Comparison of ENCODE assay signal across 8 cellular contexts in the genomic region with DNA sequence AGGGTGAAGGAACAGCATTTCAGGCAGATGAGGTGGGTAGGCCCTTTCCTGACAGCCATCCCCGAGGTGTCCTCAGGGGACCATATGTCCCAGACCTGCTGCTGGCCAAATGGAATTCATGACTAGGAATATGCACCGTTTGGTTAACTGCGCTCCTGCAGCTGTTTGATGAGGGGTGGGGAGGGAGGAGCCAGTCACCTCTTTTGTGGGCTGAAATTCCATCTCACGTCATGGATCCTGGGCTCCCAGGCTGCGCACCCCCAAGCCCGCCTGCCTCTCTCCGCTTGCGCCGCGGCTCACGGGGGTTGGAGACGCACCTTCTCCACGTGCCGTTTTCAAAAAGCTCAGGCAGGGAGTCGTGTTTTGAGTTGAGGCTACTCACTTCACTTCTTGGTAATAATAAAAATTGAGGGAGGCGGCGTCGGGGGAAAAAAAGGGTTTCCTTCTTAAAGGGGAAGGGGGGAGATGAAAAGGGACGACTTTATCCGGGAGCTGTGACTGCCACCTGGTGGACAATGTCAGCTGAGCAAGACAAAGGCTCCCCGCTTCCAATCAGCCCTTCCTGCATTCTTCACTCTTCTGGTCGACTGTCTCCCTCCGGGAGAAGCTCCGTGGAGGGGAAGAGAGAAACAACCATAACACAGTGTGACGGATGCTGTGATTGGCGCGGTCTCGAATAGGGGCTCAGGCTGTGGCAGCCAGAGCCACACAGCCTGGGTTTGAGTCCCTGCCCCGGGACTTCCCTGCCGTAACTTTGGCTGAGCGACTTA. TPM values are rescaled to one million over a fixed set of nuclear protein-coding genes. Genes with fewer than 3 reads are reported as not detected.
DNase-seq lines count a peak whose midpoint lies in the region; ATAC-seq and TF ChIP-seq lines count a peak whose summit lies in the region.

No MANE protein-coding gene starts in this region.

- TF ChIP-seq CTCF in WTC11 (IDR thresholded peaks at IDR 0.05) (peak; percentile 78), cardiac fibroblast (IDR thresholded peaks at IDR 0.05; ENCODE audit: low read depth, low read length) (peak; percentile 84), smooth muscle cell (IDR thresholded peaks at IDR 0.05; ENCODE audit: borderline replicate concordance, insufficient read depth, poor library complexity, severe bottlenecking) (peak; percentile 87)

- H3K9ac ChIP-seq in smooth muscle cell (ENCODE audit: low read depth): no peak overlapping the region

- POLR2A ChIA-PET in WTC11 (lab: Charles Lee): interaction anchor here (0.6 to 1.6 kb wide), 6 partner anchors 9 to 357 kb away, joined by 3 to 6 read pairs (median 4); no protein-coding TSS in a partner anchor

- H3K4me1 Mint-ChIP-seq in WTC11 (peaks cover 52% of the 10 kb centered on the region), immature natural killer cell (peaks cover 8 to 10% of the 10 kb centered on the region in 2 donors)

- H4K20me1 ChIP-seq in smooth muscle cell (ENCODE audit: low read depth): no peaks in the 10 kb centered on the region

- H3K4me3 Mint-ChIP-seq in WTC11 (peak overlapping the region; percentile 73), immature natural killer cell (peak overlapping the region; percentile 48 to 82 (median 60))

- peaks cover 20% of the 10 kb centered on the region for H3K9me3 Mint-ChIP-seq in WTC11
- no peaks in the 10 kb centered on the region for H3K9me3 Mint-ChIP-seq in immature natural killer cell

- peak; percentile 50 for DNase-seq in GM04504 (ENCODE audit: low read depth)
- DNase-seq in NCI-H2171 (lab: John Stamatoyannopoulos, UW): peak; percentile 17
- DNase-seq in WTC11 (ENCODE audit: low spot score): peak; percentile 89
- DNase-seq in cardiac fibroblast (ENCODE audit: low read depth in 2 of 2): peak; percentile 86 to 89
- peak; percentile 51 to 62 (median 56) for DNase-seq in immature natural killer cell
- peak; percentile 42 for DNase-seq in smooth muscle cell (lab: John Stamatoyannopoulos, UW; ENCODE audit: unreplicated experiment)

- H3K79me2 ChIP-seq in smooth muscle cell (ENCODE audit: low read depth): no peaks in the 10 kb centered on the region

- CTCF ChIA-PET in WTC11 (lab: Charles Lee): interaction anchor here (0.5 to 4.7 kb wide), 58 partner anchors 8 to 679 kb away, joined by 3 to 31 read pairs (median 4); partner anchors contain the start of genes BOD1, C5orf47 and CPEB4

- H3K27me3 Mint-ChIP-seq in WTC11 (ENCODE audit: low read depth) (peaks cover 7% of the 10 kb centered on the region; the same call in 1 of the 2 replicates), immature natural killer cell (ENCODE audit: low read depth in 3 of 3) (peaks cover 7 to 17% (median 10%) of the 10 kb centered on the region in 3 donors)

- H3K4me2 ChIP-seq in smooth muscle cell: peak overlapping the region; percentile 95

- WGBS in smooth muscle cell (ENCODE audit: low lambda C conversion rate): 14% methylated on average over 31 of the region's 31 CpGs

- H2AFZ ChIP-seq in smooth muscle cell (ENCODE audit: low read depth): peak overlapping the region; percentile 93

- H3K9me3 ChIP-seq in smooth muscle cell (replicated peaks; ENCODE audit: low read depth): no peaks in the 10 kb centered on the region

- H3K36me3 Mint-ChIP-seq in WTC11 (no peaks in the 10 kb centered on the region; the same call in 1 of the 2 replicates), immature natural killer cell (no peaks in the 10 kb centered on the region)

- H3K36me3 ChIP-seq in smooth muscle cell (ENCODE audit: low read depth): no peaks in the 10 kb centered on the region

- H3K27me3 ChIP-seq in smooth muscle cell (ENCODE audit: low read depth): no peaks in the 10 kb centered on the region

- peak; percentile 74 for ATAC-seq in HG02938 (IDR thresholded peaks at IDR 0.05; ENCODE audit: unreplicated experiment)
- ATAC-seq in WTC11: peak; percentile 69
- no peak for ATAC-seq in HG03108 (IDR thresholded peaks at IDR 0.05; ENCODE audit: unreplicated experiment)

- H3K27ac Mint-ChIP-seq in WTC11 (peak overlapping the region; percentile 94), immature natural killer cell (no peak overlapping the region)

- H3K4me3 ChIP-seq in cardiac fibroblast (replicated peaks in 1 of 2; ENCODE audit: low read depth in 2 of 2, low read length in 2 of 2): peak overlapping the region; percentile 46 to 52
- peak overlapping the region; percentile 54 for H3K4me3 ChIP-seq in smooth muscle cell

- peaks cover 15% of the 10 kb centered on the region for H3K4me1 ChIP-seq in smooth muscle cell (ENCODE audit: low read depth)

- H3K27ac ChIP-seq in smooth muscle cell (ENCODE audit: low read depth): no peak overlapping the region

- peaks cover 4% of the 10 kb centered on the region for H3F3A ChIP-seq in smooth muscle cell (ENCODE audit: low read depth)

TF ChIP-seq in WTC11, 78 proteins besides CTCF, POLR2A, EP300 and RAD21 (continues in another document):
- TF ChIP-seq, protein P1, sequence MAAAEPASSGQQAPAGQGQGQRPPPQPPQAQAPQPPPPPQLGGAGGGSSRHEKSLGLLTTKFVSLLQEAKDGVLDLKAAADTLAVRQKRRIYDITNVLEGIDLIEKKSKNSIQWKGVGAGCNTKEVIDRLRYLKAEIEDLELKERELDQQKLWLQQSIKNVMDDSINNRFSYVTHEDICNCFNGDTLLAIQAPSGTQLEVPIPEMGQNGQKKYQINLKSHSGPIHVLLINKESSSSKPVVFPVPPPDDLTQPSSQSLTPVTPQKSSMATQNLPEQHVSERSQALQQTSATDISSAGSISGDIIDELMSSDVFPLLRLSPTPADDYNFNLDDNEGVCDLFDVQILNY (CRISPR knock-in tag; IDR thresholded peaks at IDR 0.05): no peak
- TF ChIP-seq RELA (CRISPR knock-in tag; IDR thresholded peaks at IDR 0.05; ENCODE audit: borderline replicate concordance): no peak
- TF ChIP-seq SP1 (CRISPR knock-in tag; conservative IDR thresholded peaks at IDR 0.05): 0 out of 2 replicates have a peak, but pooled peaks have one; percentile 22
- TF ChIP-seq, protein P2, sequence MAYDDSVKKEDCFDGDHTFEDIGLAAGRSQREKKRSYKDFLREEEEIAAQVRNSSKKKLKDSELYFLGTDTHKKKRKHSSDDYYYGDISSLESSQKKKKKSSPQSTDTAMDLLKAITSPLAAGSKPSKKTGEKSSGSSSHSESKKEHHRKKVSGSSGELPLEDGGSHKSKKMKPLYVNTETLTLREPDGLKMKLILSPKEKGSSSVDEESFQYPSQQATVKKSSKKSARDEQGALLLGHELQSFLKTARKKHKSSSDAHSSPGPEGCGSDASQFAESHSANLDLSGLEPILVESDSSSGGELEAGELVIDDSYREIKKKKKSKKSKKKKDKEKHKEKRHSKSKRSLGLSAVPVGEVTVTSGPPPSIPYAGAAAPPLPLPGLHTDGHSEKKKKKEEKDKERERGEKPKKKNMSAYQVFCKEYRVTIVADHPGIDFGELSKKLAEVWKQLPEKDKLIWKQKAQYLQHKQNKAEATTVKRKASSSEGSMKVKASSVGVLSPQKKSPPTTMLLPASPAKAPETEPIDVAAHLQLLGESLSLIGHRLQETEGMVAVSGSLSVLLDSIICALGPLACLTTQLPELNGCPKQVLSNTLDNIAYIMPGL (CRISPR knock-in tag; IDR thresholded peaks at IDR 0.05): peak; percentile 51; the same call in 1 of the 2 replicates
- TF ChIP-seq MAX (CRISPR knock-in tag; IDR thresholded peaks at IDR 0.05): peak; percentile 26; the same call in 1 of the 2 replicates
- TF ChIP-seq ZNF317 (CRISPR knock-in tag; IDR thresholded peaks at IDR 0.05; ENCODE audit: borderline replicate concordance, low read depth): peak; percentile 85
- TF ChIP-seq PRDM15 (CRISPR knock-in tag; IDR thresholded peaks at IDR 0.05): no peak

RNA-seq across cellular contexts. Expression of gene C5orf47, which starts 15.9 kb away (rescaled TPM):
- total RNA-seq in WTC11 (2021): 0.09 to 0.32 TPM (median 0.27 TPM) in 3 replicates
- polyA plus RNA-seq in immature natural killer cell: not detected
- not detected in 2 replicates for total RNA-seq in smooth muscle cell
- not detected in 2 replicates for polyA plus RNA-seq in smooth muscle cell

Comparison
In these comparisons a context has a peak if more than half of its experiments do, and no peak if none do; other contexts are left out.
1. DNase-seq: peak in every context shown above with its lines; median percentile 89 in WTC11; 88 in cardiac fibroblast; 56 in immature natural killer cell; 50 in GM04504; 42 in smooth muscle cell; 17 in NCI-H2171.